Comparison of ENCODE assay signal across 25 cellular contexts in the genomic region with DNA sequence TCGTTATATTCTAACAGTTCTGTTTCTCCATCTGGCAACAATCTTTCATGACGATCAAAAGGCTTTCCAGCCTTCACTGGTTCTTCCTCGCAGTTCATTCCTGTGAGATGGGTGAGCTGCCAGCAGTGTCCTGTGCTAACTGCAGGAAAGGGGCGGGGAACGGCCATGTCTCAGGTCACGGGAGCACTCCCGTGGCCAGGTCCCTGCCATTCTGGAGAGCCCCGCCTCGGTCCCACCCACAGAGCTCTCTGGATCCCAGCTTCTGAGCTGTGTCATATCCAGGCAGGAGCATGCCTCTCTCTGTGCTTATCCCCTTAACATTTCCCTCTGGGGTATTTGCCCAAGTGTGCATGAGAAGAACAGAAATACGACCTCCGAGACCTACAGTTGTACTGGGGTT.
A peak's percentile ranks its signal among the peaks of the same experiment; 100 is the strongest.
DNase-seq lines count a peak whose midpoint lies in the region; FAIRE-seq and TF ChIP-seq lines count a peak whose summit lies in the region.
"Had no signal": no experiment of that assay in that cellular context is flagged by ENCODE, and none has a peak within 500 bp of the region (broad histone marks: within the 10 kb centered on the region; RNA-seq: fewer than 3 reads in every experiment).

No MANE protein-coding gene starts in this region.

- H2BK15ac ChIP-seq in H1 (ENCODE audit: low read length) (no peak overlapping the region), neuronal stem cell (ENCODE audit: low read length) (no peak overlapping the region)

- no peak overlapping the region for H4K91ac ChIP-seq in H1 (replicated peaks; ENCODE audit: insufficient read length, low read length)
- no peak overlapping the region for H4K91ac ChIP-seq in neuronal stem cell (ENCODE audit: low read depth, low read length, poor library complexity)

- H3K23me2 ChIP-seq in H1 (ENCODE audit: low read depth, low read length): no peaks in the 10 kb centered on the region

- H2AFZ ChIP-seq in H1 (ENCODE audit: low read length): no peak overlapping the region
- no peak overlapping the region for H2AFZ ChIP-seq in neuronal stem cell (ENCODE audit: low read length)

- 0 out of 2 replicates have a peak overlapping the region, but pooled peaks have one; percentile 35 for H4K8ac ChIP-seq in H1 (ENCODE audit: extremely low read depth, insufficient read depth, low read length)
- no peak overlapping the region for H4K8ac ChIP-seq in neuronal stem cell (ENCODE audit: low read depth, low read length)

- H3K56ac ChIP-seq in H1 (replicated peaks; ENCODE audit: insufficient read length, low read depth, low read length): no peak overlapping the region

- H2AK5ac ChIP-seq in H1 (ENCODE audit: low read depth, low read length) (no peak overlapping the region), neuronal stem cell (ENCODE audit: low read depth, low read length) (peak overlapping the region; percentile 48)

- 88% methylated on average over 11 of the region's 11 CpGs; no CpG with 5 or more reads in 1 of the 2 experiments for WGBS in H1 (ENCODE audit: extremely low coverage in 1 of 2, insufficient coverage in 1 of 2, insufficient read length in 1 of 2, insufficient replicate concordance in 2 of 2, low coverage in 1 of 2, low lambda C conversion rate in 2 of 2, missing lambda C conversion rate in 1 of 2), 2 experiments
- WGBS in neuronal stem cell (ENCODE audit: extremely low coverage in 2 of 2, insufficient read length in 2 of 2, insufficient replicate concordance in 1 of 2), 2 donors: no CpG with 5 or more reads among the region's 11 CpGs

- no peaks in the 10 kb centered on the region for H4K20me1 ChIP-seq in H1 (replicated peaks in 1 of 2; ENCODE audit: control insufficient read depth in 1 of 2, insufficient read depth in 2 of 2, low read length in 2 of 2)
- H4K20me1 ChIP-seq: BLaER1 treated with 17β-estradiol and CSF1 and Interleukin-3, amounts not matched to agents 10 nM and 100 nM had no signal

- no peak for TF ChIP-seq POLR2A in H1 (IDR thresholded peaks at IDR 0.05; ENCODE audit: control extremely low read depth in 1 of 2, low read depth in 2 of 2, low read length in 2 of 2)

- H3K4me1 ChIP-seq in H1 (replicated peaks in 1 of 4; ENCODE audit: control insufficient read depth in 3 of 4, insufficient read depth in 4 of 4, low read length in 3 of 4) (no peaks in the 10 kb centered on the region), neuronal stem cell (ENCODE audit: control insufficient read depth in 2 of 2, insufficient read depth in 1 of 2, low read depth in 1 of 2, low read length in 2 of 2) (peaks cover 0 to 1% of the 10 kb centered on the region in 2 donors)
- H3K4me1 ChIP-seq: A549; BLaER1 treated with 17β-estradiol and CSF1 and Interleukin-3, amounts not matched to agents 10 nM and 100 nM; Caco-2 had no signal

- DNase-seq in Daoy (ENCODE audit: low read depth): peak; percentile 49
- no peak for DNase-seq in H1 (ENCODE audit: low read depth in 1 of 2, low spot score in 2 of 2)
- no peak for DNase-seq in neuronal stem cell (ENCODE audit: low spot score)
- DNase-seq in DMS114 treated with DMSO at 0.1 percent for 48 hours (lab: John Stamatoyannopoulos, UW; ENCODE audit: unreplicated experiment): no peak
- DNase-seq in GM10266 (ENCODE audit: extremely low spot score): no peak
- DNase-seq: AML-193; Caco-2; Calu3; CD4-positive, alpha-beta T cell; CD8-positive, alpha-beta T cell; DMS153; DMS53; DMS79; DND-41; GF-D8 had no signal

- no peak overlapping the region for H3K4me3 ChIP-seq in H1 (ENCODE audit: extremely low read depth in 1 of 4, insufficient read depth in 2 of 4, low read depth in 3 of 4, low read length in 4 of 4)
- no peak overlapping the region for H3K4me3 ChIP-seq in neuronal stem cell (ENCODE audit: low read length in 2 of 2)
- H3K4me3 ChIP-seq: A549; BLaER1 treated with 17β-estradiol and CSF1 and Interleukin-3, amounts not matched to agents 10 nM and 100 nM; GM12878 had no signal

- H3K27me3 ChIP-seq in H1 (replicated peaks in 1 of 4; ENCODE audit: control insufficient read depth in 3 of 4, extremely low read depth in 1 of 4, insufficient read depth in 3 of 4, low read length in 3 of 4) (no peaks in the 10 kb centered on the region), neuronal stem cell (ENCODE audit: control insufficient read depth in 3 of 3, insufficient read depth in 3 of 3, low read depth in 1 of 3, low read length in 3 of 3) (no peaks in the 10 kb centered on the region)
- H3K27me3 ChIP-seq: BLaER1 treated with 17β-estradiol and CSF1 and Interleukin-3, amounts not matched to agents 10 nM and 100 nM had no signal

- H3K79me2 ChIP-seq in H1 (ENCODE audit: control insufficient read depth in 1 of 2, insufficient read depth in 2 of 2, low read length in 2 of 2): no peaks in the 10 kb centered on the region

- CTCF ChIA-PET in H1 (lab: Charles Lee; ENCODE audit: partially characterized antibody): no interaction called here

- H3K9me3 ChIP-seq in H1 (ENCODE audit: insufficient read depth in 2 of 2, low read depth in 1 of 2, low read length in 1 of 2): no peaks in the 10 kb centered on the region
- H3K9me3 ChIP-seq in neuronal stem cell (replicated peaks in 1 of 2; ENCODE audit: control insufficient read depth in 2 of 2, insufficient read depth in 1 of 2, low read depth in 1 of 2, low read length in 2 of 2): peaks cover 0 to 2% of the 10 kb centered on the region in 2 donors
- H3K9me3 ChIP-seq: A549, Caco-2 had no signal

- no peak overlapping the region for H3K4me2 ChIP-seq in H1 (ENCODE audit: insufficient read depth in 1 of 2, low read depth in 2 of 2, low read length in 2 of 2)
- H3K4me2 ChIP-seq in neuronal stem cell (ENCODE audit: insufficient read depth, low read length, poor library complexity, severe bottlenecking): no peak overlapping the region
- H3K4me2 ChIP-seq: A549; BLaER1 treated with 17β-estradiol and CSF1 and Interleukin-3, amounts not matched to agents 10 nM and 100 nM had no signal

- H3K14ac ChIP-seq in H1 (ENCODE audit: insufficient read length) (no peak overlapping the region), neuronal stem cell (ENCODE audit: low read length) (peak overlapping the region; percentile 25)

- H3K4ac ChIP-seq in H1 (replicated peaks; ENCODE audit: insufficient read length, low read depth, low read length): no peak overlapping the region
- H3K4ac ChIP-seq in neuronal stem cell (ENCODE audit: low read length): no peak overlapping the region

- H2BK5ac ChIP-seq in H1 (ENCODE audit: low read depth, low read length): no peak overlapping the region
- H2BK5ac ChIP-seq in neuronal stem cell (ENCODE audit: low read length): no peak overlapping the region

- H2BK120ac ChIP-seq in H1 (replicated peaks; ENCODE audit: low read depth, low read length): no peak overlapping the region
- H2BK120ac ChIP-seq in neuronal stem cell (ENCODE audit: low read depth, low read length): no peak overlapping the region

- TF ChIP-seq EP300 in H1 (IDR thresholded peaks at IDR 0.05; ENCODE audit: borderline replicate concordance in 1 of 2, low read depth in 2 of 2, low read length in 2 of 2): no peak

- no peak overlapping the region for H3K18ac ChIP-seq in H1 (ENCODE audit: extremely low read depth, low read length)
- peak overlapping the region; percentile 30 for H3K18ac ChIP-seq in neuronal stem cell (ENCODE audit: low read length)

- H3K36me3 ChIP-seq in H1 (ENCODE audit: control insufficient read depth in 2 of 4, insufficient read depth in 4 of 4, low read length in 3 of 4) (no peaks in the 10 kb centered on the region), neuronal stem cell (replicated peaks in 1 of 2; ENCODE audit: control insufficient read depth in 2 of 2, insufficient read depth in 2 of 2, low read length in 2 of 2) (no peaks in the 10 kb centered on the region)
- H3K36me3 ChIP-seq: BLaER1 treated with 17β-estradiol and CSF1 and Interleukin-3, amounts not matched to agents 10 nM and 100 nM had no signal

- no peak overlapping the region for H3K9ac ChIP-seq in H1 (replicated peaks in 1 of 4; ENCODE audit: extremely low read depth in 1 of 4, low read depth in 3 of 4, low read length in 3 of 4)
- no peak overlapping the region for H3K9ac ChIP-seq in neuronal stem cell (ENCODE audit: low read depth, low read length, poor library complexity)
- H3K9ac ChIP-seq: BLaER1 treated with 17β-estradiol and CSF1 and Interleukin-3, amounts not matched to agents 10 nM and 100 nM had no signal

- H3K23ac ChIP-seq in H1 (ENCODE audit: insufficient read length): no peak overlapping the region
- H3K23ac ChIP-seq in neuronal stem cell (ENCODE audit: low read depth, low read length, poor library complexity): no peak overlapping the region

- H2BK12ac ChIP-seq in H1 (ENCODE audit: low read depth, low read length) (no peak overlapping the region), neuronal stem cell (ENCODE audit: low read length) (no peak overlapping the region)

- H4K5ac ChIP-seq in H1 (ENCODE audit: insufficient read length, low read depth, low read length): no peak overlapping the region

- TF ChIP-seq CTCF in H1 (IDR thresholded peaks at IDR 0.05; ENCODE audit: control extremely low read depth in 1 of 3, insufficient read depth in 1 of 3, low read depth in 1 of 3, low read length in 3 of 3): no peak
- no peak for TF ChIP-seq CTCF in GM10266 (IDR thresholded peaks at IDR 0.05; ENCODE audit: control insufficient read depth, insufficient read depth, low read depth, missing control alignments)

- TF ChIP-seq RAD21 in H1 (IDR thresholded peaks at IDR 0.05 in 1 of 2, conservative IDR thresholded peaks at IDR 0.05 in 1 of 2; ENCODE audit: low read depth in 2 of 2, low read length in 2 of 2): no peak

- no peak for FAIRE-seq in H1 (lab: Jason Lieb, UNC)
- FAIRE-seq: A549, D721Med, G401.6, GM12878, GM12892, GM18507, GM19239 had no signal

- POLR2A ChIA-PET in H1 (lab: Charles Lee; ENCODE audit: partially characterized antibody): no interaction called here

- no peak overlapping the region for H3K27ac ChIP-seq in H1 (ENCODE audit: low read depth, low read length)
- H3K27ac ChIP-seq in neuronal stem cell (replicated peaks; ENCODE audit: low read length): no peak overlapping the region
- H3K27ac ChIP-seq: 22Rv1; A549; BLaER1 treated with 17β-estradiol and CSF1 and Interleukin-3, amounts not matched to agents 10 nM and 100 nM; C4-2B had no signal

- H3K79me1 ChIP-seq in H1 (ENCODE audit: low read depth, low read length): no peaks in the 10 kb centered on the region
- H3K79me1 ChIP-seq in neuronal stem cell (ENCODE audit: low read depth, low read length): no peaks in the 10 kb centered on the region

- H2BK20ac ChIP-seq in H1 (ENCODE audit: low read length): no peak overlapping the region

TF ChIP-seq in H1, 55 proteins besides CTCF, POLR2A, EP300 and RAD21 (continues in another document):
- no peak for TF ChIP-seq BRCA1 (IDR thresholded peaks at IDR 0.05; ENCODE audit: low read depth, low read length)
- TF ChIP-seq TCF12 (IDR thresholded peaks at IDR 0.05; ENCODE audit: low read depth, low read length): no peak
- no peak for TF ChIP-seq RXRA (IDR thresholded peaks at IDR 0.05; ENCODE audit: insufficient read depth, low read depth, low read length)
- no peak for TF ChIP-seq KDM1A (IDR thresholded peaks at IDR 0.05; ENCODE audit: borderline replicate concordance, low read length)
- no peak for TF ChIP-seq ASH2L (IDR thresholded peaks at IDR 0.05; ENCODE audit: low read length)
- TF ChIP-seq HDAC2 (IDR thresholded peaks at IDR 0.05; ENCODE audit: borderline replicate concordance in 1 of 2, low read depth in 2 of 2, low read length in 2 of 2): no peak
- no peak for TF ChIP-seq RNF2 (IDR thresholded peaks at IDR 0.05; ENCODE audit: borderline replicate concordance, low read depth, low read length, missing control alignments, poor library complexity, severe bottlenecking)
